Comparison of ENCODE assay signal across 1 cellular context in the genomic region with DNA sequence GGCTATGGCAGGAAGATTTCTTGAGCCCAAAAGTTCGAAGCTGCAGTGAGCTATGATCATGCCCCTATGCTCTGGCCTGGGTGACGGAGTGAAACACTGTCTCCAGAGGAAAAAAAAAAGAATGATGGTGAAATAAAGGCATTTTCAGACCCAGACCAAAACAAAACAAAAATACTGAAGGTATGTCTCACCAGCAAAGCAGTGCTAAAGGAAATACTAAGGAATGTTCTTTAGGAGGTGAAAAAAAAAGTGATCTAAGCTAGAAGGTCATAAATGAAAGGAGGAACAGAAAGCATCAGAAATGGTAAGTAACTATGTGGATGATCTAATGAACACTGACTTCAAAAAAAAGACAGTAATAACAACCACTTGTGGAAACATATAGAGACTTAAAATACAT.
TF ChIP-seq lines count a peak whose summit lies in the region.

No MANE protein-coding gene starts in this region.

TF ChIP-seq in GM23338, 12 proteins besides CTCF, POLR2A, EP300 and RAD21 (continued from another document):
- TF ChIP-seq, protein P1, sequence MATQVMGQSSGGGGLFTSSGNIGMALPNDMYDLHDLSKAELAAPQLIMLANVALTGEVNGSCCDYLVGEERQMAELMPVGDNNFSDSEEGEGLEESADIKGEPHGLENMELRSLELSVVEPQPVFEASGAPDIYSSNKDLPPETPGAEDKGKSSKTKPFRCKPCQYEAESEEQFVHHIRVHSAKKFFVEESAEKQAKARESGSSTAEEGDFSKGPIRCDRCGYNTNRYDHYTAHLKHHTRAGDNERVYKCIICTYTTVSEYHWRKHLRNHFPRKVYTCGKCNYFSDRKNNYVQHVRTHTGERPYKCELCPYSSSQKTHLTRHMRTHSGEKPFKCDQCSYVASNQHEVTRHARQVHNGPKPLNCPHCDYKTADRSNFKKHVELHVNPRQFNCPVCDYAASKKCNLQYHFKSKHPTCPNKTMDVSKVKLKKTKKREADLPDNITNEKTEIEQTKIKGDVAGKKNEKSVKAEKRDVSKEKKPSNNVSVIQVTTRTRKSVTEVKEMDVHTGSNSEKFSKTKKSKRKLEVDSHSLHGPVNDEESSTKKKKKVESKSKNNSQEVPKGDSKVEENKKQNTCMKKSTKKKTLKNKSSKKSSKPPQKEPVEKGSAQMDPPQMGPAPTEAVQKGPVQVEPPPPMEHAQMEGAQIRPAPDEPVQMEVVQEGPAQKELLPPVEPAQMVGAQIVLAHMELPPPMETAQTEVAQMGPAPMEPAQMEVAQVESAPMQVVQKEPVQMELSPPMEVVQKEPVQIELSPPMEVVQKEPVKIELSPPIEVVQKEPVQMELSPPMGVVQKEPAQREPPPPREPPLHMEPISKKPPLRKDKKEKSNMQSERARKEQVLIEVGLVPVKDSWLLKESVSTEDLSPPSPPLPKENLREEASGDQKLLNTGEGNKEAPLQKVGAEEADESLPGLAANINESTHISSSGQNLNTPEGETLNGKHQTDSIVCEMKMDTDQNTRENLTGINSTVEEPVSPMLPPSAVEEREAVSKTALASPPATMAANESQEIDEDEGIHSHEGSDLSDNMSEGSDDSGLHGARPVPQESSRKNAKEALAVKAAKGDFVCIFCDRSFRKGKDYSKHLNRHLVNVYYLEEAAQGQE (IDR thresholded peaks at IDR 0.05; ENCODE audit: unreplicated experiment) = no peak
- no peak for TF ChIP-seq JUNB (IDR thresholded peaks at IDR 0.05; ENCODE audit: unreplicated experiment)
